9 cellular contexts compared by ENCODE assay signal in genomic region chr16:9225527-9226316, GRCh38.
DNase-seq lines count a peak whose midpoint lies in the region; ATAC-seq, FAIRE-seq and TF ChIP-seq lines count a peak whose summit lies in the region.
"Had no signal": no experiment of that assay in that cellular context is flagged by ENCODE, and none has a peak within 500 bp of the region (broad histone marks: within the 10 kb centered on the region; RNA-seq: fewer than 3 reads in every experiment).

No MANE protein-coding gene starts in this region.

- no peak overlapping the region for H3K4me2 ChIP-seq in DOHH2 (ENCODE audit: low read length)

- ATAC-seq in left lung = no peak
- ATAC-seq in pancreas = no peak
- no peak for ATAC-seq in GM19463 (IDR thresholded peaks at IDR 0.05; ENCODE audit: unreplicated experiment)

- peaks cover 5% of the 10 kb centered on the region for H3K4me1 Mint-ChIP-seq in nephron progenitor cell

- peaks cover 6% of the 10 kb centered on the region for H3K27me3 Mint-ChIP-seq in nephron progenitor cell (ENCODE audit: low read depth, poor library complexity)

- H3K9me2 ChIP-seq in DOHH2 (replicated peaks; ENCODE audit: control insufficient read depth, low read length) = no peaks in the 10 kb centered on the region

- no peaks in the 10 kb centered on the region for H3F3A ChIP-seq in DOHH2 (ENCODE audit: control insufficient read depth, insufficient read depth)

- no peak overlapping the region for H3K4me3 Mint-ChIP-seq in nephron progenitor cell
- H3K4me3 Mint-ChIP-seq: T-helper 1 cell treated with Interleukin-12 subunit alpha and Interleukin-12 subunit beta and Interleukin-4 antibody, amounts not matched to agents 30 μg/mL and 1 μg/mL, for 36 hours had no signal

- no peaks in the 10 kb centered on the region for H3K36me3 Mint-ChIP-seq in nephron progenitor cell (ENCODE audit: low read depth)

- H3K27me3 ChIP-seq in DOHH2 (ENCODE audit: control insufficient read depth, low read length) = no peaks in the 10 kb centered on the region
- no peaks in the 10 kb centered on the region for H3K27me3 ChIP-seq in HL-60 (ENCODE audit: insufficient read depth, poor library complexity, severe bottlenecking)
- H3K27me3 ChIP-seq in WERI-Rb-1 (ENCODE audit: insufficient read depth, low read depth, severe bottlenecking) = no peaks in the 10 kb centered on the region
- H3K27me3 ChIP-seq in left lung = no peaks in the 10 kb centered on the region
- no peaks in the 10 kb centered on the region for H3K27me3 ChIP-seq in pancreas

- 39 to 51% methylated on average over 5 of the region's 5 CpGs for WGBS in pancreas, 2 donors

- intact Hi-C loops in left lung (cut with DNase I) (no loop called here), pancreas (cut with DNase I) (no loop called here)

- no peaks in the 10 kb centered on the region for H4K20me1 ChIP-seq in DOHH2 (ENCODE audit: control insufficient read depth, insufficient read depth, low read depth, low read length)

- peak; percentile 53 for TF ChIP-seq CTCF in DOHH2 (IDR thresholded peaks at IDR 0.05; ENCODE audit: low read depth, low read length, poor library complexity, severe bottlenecking)
- TF ChIP-seq CTCF in HL-60 (IDR thresholded peaks at IDR 0.05; ENCODE audit: insufficient read depth, low read length) = peak; percentile 49
- peak; percentile 88 for TF ChIP-seq CTCF in WERI-Rb-1 (IDR thresholded peaks at IDR 0.05; ENCODE audit: low read depth, low read length)
- TF ChIP-seq CTCF in nephron progenitor cell (IDR thresholded peaks at IDR 0.05) = peak; percentile 45
- peak in 1 of 2 donors; percentile 14 for TF ChIP-seq CTCF in left lung (IDR thresholded peaks at IDR 0.05)
- TF ChIP-seq CTCF in pancreas (IDR thresholded peaks at IDR 0.05) = no peak

- H3K36me3 ChIP-seq in DOHH2 (ENCODE audit: control insufficient read depth, low read length) (no peaks in the 10 kb centered on the region), WERI-Rb-1 (no peaks in the 10 kb centered on the region), left lung (no peaks in the 10 kb centered on the region), pancreas (no peaks in the 10 kb centered on the region)

- no peak for FAIRE-seq in pancreas (lab: Jason Lieb, UNC)

- DNase-seq in HL-60 (ENCODE audit: low read depth in 1 of 2, low spot score in 1 of 2) (peak in 1 of 2 experiments; percentile 8), WERI-Rb-1 (peak; percentile 90), nephron progenitor cell (no peak), left lung (no peak), pancreas (no peak)
- DNase-seq in stimulated activated naive CD4-positive, alpha-beta T cell treated with Interleukin-2 at 50 U/mL for 16 hours (lab: John Stamatoyannopoulos, UW) = no peak

- H3K4me3 ChIP-seq in DOHH2 (ENCODE audit: low read length) (no peak overlapping the region), HL-60 (replicated peaks; ENCODE audit: insufficient read depth, low read length) (no peak overlapping the region), WERI-Rb-1 (ENCODE audit: low read depth, low read length) (no peak overlapping the region), left lung (no peak overlapping the region), pancreas (no peak overlapping the region)

- H3K4me1 ChIP-seq in DOHH2 (ENCODE audit: control insufficient read depth, low read length) (no peaks in the 10 kb centered on the region), left lung (no peaks in the 10 kb centered on the region), pancreas (no peaks in the 10 kb centered on the region)

- H3K79me2 ChIP-seq in DOHH2 (ENCODE audit: control insufficient read depth, low read length) = no peaks in the 10 kb centered on the region

- H3K9me3 ChIP-seq in DOHH2 (ENCODE audit: control insufficient read depth, insufficient read depth, low read length) (no peaks in the 10 kb centered on the region), WERI-Rb-1 (ENCODE audit: severe bottlenecking) (no peaks in the 10 kb centered on the region), left lung (no peaks in the 10 kb centered on the region), pancreas (no peaks in the 10 kb centered on the region)

- H3K27ac ChIP-seq in DOHH2 (ENCODE audit: low read depth, low read length) (no peak overlapping the region), HL-60 (replicated peaks) (no peak overlapping the region), WERI-Rb-1 (peak overlapping the region; percentile 64), left lung (no peak overlapping the region), pancreas (no peak overlapping the region)

- H3K9me3 Mint-ChIP-seq in nephron progenitor cell = peaks cover 3% of the 10 kb centered on the region
- H3K9me3 Mint-ChIP-seq: T-helper 1 cell treated with Interleukin-12 subunit alpha and Interleukin-12 subunit beta and Interleukin-4 antibody, amounts not matched to agents 30 μg/mL and 1 μg/mL, for 36 hours had no signal

- H3K27ac Mint-ChIP-seq in nephron progenitor cell = no peak overlapping the region
- H3K27ac Mint-ChIP-seq: T-helper 1 cell treated with Interleukin-12 subunit alpha and Interleukin-12 subunit beta and Interleukin-4 antibody, amounts not matched to agents 30 μg/mL and 1 μg/mL, for 36 hours had no signal

Comparison
In these comparisons a context has a peak if more than half of its experiments do, and no peak if none do; other contexts are left out.
1. CTCF ChIP-seq: peak in DOHH2 (single experiment), HL-60 (single experiment), WERI-Rb-1 (single experiment) and nephron progenitor cell (single experiment); none in pancreas (0 of 4).